ENCODE assay signal across 1 cellular context in the genomic region with DNA sequence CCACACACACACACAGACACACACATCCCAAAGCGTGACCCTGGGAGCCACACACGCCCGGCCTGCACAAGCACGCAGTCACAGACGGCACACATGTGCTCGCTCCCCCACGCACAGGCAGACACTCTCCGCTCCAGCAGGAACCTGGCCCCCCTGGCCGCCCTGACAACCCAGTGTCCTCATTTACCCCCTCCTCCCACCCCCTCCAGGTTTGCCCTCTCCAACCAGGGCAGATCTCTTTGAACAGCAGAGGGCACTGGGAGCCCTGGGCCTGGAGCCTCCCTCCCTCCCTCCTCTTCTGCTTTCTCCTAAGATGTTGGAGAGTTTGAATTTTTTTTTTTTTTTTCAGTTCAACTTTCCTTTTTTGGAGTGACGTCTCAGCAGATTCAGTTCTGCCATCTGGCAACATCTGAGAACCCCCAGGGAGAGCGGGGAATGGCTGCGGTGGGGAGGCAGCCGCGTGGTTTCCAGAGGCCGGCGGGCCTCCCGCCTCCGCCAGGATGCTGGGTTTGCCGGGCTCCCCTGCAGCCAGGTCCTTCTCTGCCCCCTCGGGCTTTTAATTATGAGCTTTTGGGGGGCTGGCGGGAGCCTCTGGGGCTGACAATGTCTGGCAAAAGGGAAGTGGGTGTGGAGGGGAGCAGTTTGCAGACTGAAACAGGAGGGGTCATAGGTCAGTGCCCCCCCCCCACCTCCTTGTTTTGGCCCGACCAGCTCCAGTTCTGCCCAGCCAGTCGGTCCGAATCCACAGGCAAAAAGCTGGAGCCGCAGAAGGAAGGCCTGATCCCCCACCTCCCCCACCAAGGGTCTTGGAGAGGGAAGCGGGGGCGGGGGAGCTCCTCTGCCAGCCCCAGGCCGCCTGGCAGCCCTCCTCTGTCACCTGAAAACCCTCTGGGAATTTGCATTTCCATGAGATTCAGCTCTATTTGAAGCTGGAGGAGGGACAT.
TF ChIP-seq lines count a peak whose summit lies in the region.

No MANE protein-coding gene starts in this region.

TF ChIP-seq in HEK293, 187 proteins besides CTCF, POLR2A, EP300 and RAD21 (continued from another document and continues in another):
- TF ChIP-seq, protein P1, sequence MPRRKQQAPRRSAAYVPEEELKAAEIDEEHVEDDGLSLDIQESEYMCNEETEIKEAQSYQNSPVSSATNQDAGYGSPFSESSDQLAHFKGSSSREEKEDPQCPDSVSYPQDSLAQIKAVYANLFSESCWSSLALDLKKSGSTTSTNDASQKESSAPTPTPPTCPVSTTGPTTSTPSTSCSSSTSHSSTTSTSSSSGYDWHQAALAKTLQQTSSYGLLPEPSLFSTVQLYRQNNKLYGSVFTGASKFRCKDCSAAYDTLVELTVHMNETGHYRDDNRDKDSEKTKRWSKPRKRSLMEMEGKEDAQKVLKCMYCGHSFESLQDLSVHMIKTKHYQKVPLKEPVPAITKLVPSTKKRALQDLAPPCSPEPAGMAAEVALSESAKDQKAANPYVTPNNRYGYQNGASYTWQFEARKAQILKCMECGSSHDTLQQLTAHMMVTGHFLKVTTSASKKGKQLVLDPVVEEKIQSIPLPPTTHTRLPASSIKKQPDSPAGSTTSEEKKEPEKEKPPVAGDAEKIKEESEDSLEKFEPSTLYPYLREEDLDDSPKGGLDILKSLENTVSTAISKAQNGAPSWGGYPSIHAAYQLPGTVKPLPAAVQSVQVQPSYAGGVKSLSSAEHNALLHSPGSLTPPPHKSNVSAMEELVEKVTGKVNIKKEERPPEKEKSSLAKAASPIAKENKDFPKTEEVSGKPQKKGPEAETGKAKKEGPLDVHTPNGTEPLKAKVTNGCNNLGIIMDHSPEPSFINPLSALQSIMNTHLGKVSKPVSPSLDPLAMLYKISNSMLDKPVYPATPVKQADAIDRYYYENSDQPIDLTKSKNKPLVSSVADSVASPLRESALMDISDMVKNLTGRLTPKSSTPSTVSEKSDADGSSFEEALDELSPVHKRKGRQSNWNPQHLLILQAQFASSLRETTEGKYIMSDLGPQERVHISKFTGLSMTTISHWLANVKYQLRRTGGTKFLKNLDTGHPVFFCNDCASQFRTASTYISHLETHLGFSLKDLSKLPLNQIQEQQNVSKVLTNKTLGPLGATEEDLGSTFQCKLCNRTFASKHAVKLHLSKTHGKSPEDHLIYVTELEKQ (tag by site-specific recombination; IDR thresholded peaks at IDR 0.05; ENCODE audit: borderline replicate concordance), result no peak
- TF ChIP-seq ZNF449 (tag by site-specific recombination; IDR thresholded peaks at IDR 0.05), result no peak
- TF ChIP-seq ZNF341 (tag by site-specific recombination; IDR thresholded peaks at IDR 0.05; ENCODE audit: low read depth), result peak; percentile 82
- TF ChIP-seq SP2 (tag by site-specific recombination; IDR thresholded peaks at IDR 0.05), result peak; percentile 19; the same call in 1 of the 2 replicates
- TF ChIP-seq MEIS1 (CRISPR knock-in tag; IDR thresholded peaks at IDR 0.05; ENCODE audit: borderline replicate concordance), result no peak
- TF ChIP-seq ZNF654 (tag by site-specific recombination; IDR thresholded peaks at IDR 0.05; ENCODE audit: low read depth), result peak; percentile 34
- TF ChIP-seq ZNF747 (tag by site-specific recombination; IDR thresholded peaks at IDR 0.05), result no peak
- TF ChIP-seq ZNF514 (tag by site-specific recombination; IDR thresholded peaks at IDR 0.05), result no peak
- no peak for TF ChIP-seq ZFP41 (tag by site-specific recombination; IDR thresholded peaks at IDR 0.05; ENCODE audit: borderline replicate concordance)
- TF ChIP-seq ZNF169 (tag by site-specific recombination; IDR thresholded peaks at IDR 0.05), result no peak
- TF ChIP-seq ZNF350 (tag by site-specific recombination; IDR thresholded peaks at IDR 0.05), result no peak
- TF ChIP-seq, protein P2, sequence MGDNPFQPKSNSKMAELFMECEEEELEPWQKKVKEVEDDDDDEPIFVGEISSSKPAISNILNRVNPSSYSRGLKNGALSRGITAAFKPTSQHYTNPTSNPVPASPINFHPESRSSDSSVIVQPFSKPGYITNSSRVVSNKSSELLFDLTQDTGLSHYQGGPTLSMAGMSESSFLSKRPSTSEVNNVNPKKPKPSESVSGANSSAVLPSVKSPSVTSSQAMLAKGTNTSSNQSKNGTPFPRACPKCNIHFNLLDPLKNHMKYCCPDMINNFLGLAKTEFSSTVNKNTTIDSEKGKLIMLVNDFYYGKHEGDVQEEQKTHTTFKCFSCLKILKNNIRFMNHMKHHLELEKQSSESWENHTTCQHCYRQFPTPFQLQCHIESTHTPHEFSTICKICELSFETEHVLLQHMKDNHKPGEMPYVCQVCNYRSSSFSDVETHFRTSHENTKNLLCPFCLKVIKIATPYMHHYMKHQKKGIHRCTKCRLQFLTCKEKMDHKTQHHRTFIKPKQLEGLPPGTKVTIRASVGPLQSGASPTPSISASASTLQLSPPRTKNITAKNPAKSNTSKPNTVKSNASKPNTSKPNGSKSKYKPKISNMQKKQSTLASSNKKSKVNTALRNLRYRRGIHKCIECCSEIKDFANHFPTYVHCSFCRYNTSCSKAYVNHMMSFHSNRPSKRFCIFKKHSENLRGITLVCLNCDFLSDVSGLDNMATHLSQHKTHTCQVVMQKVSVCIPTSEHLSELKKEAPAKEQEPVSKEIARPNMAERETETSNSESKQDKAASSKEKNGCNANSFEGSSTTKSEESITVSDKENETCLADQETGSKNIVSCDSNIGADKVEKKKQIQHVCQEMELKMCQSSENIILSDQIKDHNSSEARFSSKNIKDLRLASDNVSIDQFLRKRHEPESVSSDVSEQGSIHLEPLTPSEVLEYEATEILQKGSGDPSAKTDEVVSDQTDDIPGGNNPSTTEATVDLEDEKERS (tag by site-specific recombination; IDR thresholded peaks at IDR 0.05), result no peak
- TF ChIP-seq, protein P3, sequence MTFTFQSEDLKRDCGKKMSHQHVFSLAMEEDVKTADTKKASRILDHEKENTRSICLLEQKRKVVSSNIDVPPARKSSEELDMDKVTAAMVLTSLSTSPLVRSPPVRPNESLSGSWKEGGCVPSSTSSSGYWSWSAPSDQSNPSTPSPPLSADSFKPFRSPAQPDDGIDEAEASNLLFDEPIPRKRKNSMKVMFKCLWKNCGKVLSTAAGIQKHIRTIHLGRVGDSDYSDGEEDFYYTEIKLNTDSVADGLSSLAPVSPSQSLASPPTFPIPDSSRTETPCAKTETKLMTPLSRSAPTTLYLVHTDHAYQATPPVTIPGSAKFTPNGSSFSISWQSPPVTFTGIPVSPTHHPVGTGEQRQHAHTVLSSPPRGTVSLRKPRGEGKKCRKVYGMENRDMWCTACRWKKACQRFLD (tag by site-specific recombination; IDR thresholded peaks at IDR 0.05), result no peak
- TF ChIP-seq ZNF391 (tag by site-specific recombination; IDR thresholded peaks at IDR 0.05; ENCODE audit: borderline replicate concordance, low read depth), result no peak; the same call in 1 of the 2 replicates
- TF ChIP-seq ZSCAN30 (tag by site-specific recombination; IDR thresholded peaks at IDR 0.05), result peak; percentile 27; the same call in 1 of the 2 replicates
- TF ChIP-seq ZNF549 (tag by site-specific recombination; IDR thresholded peaks at IDR 0.05), result no peak
- TF ChIP-seq ZNF596 (tag by site-specific recombination; IDR thresholded peaks at IDR 0.05), result no peak
- TF ChIP-seq, protein P4, sequence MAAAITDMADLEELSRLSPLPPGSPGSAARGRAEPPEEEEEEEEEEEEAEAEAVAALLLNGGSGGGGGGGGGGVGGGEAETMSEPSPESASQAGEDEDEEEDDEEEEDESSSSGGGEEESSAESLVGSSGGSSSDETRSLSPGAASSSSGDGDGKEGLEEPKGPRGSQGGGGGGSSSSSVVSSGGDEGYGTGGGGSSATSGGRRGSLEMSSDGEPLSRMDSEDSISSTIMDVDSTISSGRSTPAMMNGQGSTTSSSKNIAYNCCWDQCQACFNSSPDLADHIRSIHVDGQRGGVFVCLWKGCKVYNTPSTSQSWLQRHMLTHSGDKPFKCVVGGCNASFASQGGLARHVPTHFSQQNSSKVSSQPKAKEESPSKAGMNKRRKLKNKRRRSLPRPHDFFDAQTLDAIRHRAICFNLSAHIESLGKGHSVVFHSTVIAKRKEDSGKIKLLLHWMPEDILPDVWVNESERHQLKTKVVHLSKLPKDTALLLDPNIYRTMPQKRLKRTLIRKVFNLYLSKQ (tag by site-specific recombination; IDR thresholded peaks at IDR 0.05; ENCODE audit: borderline replicate concordance), result no peak
- TF ChIP-seq SP7 (tag by site-specific recombination; IDR thresholded peaks at IDR 0.05), result no peak
- peak; percentile 68 for TF ChIP-seq ZNF398 (tag by site-specific recombination; IDR thresholded peaks at IDR 0.05)
- TF ChIP-seq ZNF433 (tag by site-specific recombination; IDR thresholded peaks at IDR 0.05; ENCODE audit: low read depth), result no peak
- 0 out of 2 replicates have a peak, but pooled peaks have one; percentile 25 for TF ChIP-seq ZNF76 (tag by site-specific recombination; IDR thresholded peaks at IDR 0.05; ENCODE audit: borderline replicate concordance, low read depth)
- no peak for TF ChIP-seq ZNF114 (tag by site-specific recombination; IDR thresholded peaks at IDR 0.05)
- TF ChIP-seq, protein P5, sequence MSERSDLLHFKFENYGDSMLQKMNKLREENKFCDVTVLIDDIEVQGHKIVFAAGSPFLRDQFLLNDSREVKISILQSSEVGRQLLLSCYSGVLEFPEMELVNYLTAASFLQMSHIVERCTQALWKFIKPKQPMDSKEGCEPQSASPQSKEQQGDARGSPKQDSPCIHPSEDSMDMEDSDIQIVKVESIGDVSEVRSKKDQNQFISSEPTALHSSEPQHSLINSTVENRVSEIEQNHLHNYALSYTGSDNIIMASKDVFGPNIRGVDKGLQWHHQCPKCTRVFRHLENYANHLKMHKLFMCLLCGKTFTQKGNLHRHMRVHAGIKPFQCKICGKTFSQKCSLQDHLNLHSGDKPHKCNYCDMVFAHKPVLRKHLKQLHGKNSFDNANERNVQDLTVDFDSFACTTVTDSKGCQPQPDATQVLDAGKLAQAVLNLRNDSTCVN (tag by site-specific recombination; optimal IDR thresholded peaks at IDR 0.05), result no peak
- TF ChIP-seq ZBTB49 (tag by site-specific recombination; IDR thresholded peaks at IDR 0.05; ENCODE audit: low read depth), result no peak
- TF ChIP-seq ZBTB21 (tag by site-specific recombination; IDR thresholded peaks at IDR 0.05), result peak; percentile 63; the same call in 1 of the 2 replicates
- no peak for TF ChIP-seq OVOL3 (tag by site-specific recombination; IDR thresholded peaks at IDR 0.05)
- no peak for TF ChIP-seq SALL2 (tag by site-specific recombination; IDR thresholded peaks at IDR 0.05; ENCODE audit: borderline replicate concordance)
- no peak for TF ChIP-seq ZNF670 (tag by site-specific recombination; IDR thresholded peaks at IDR 0.05; ENCODE audit: low read depth)
- TF ChIP-seq ZNF404 (tag by site-specific recombination; IDR thresholded peaks at IDR 0.05), result no peak
- no peak for TF ChIP-seq TRIM28 (IDR thresholded peaks at IDR 0.05; ENCODE audit: borderline replicate concordance, low read length)
- TF ChIP-seq EGR2 (tag by site-specific recombination; IDR thresholded peaks at IDR 0.05; ENCODE audit: low read depth), result peak; percentile 22; the same call in 1 of the 2 replicates
